8 cellular contexts compared by ENCODE assay signal in the genomic region with DNA sequence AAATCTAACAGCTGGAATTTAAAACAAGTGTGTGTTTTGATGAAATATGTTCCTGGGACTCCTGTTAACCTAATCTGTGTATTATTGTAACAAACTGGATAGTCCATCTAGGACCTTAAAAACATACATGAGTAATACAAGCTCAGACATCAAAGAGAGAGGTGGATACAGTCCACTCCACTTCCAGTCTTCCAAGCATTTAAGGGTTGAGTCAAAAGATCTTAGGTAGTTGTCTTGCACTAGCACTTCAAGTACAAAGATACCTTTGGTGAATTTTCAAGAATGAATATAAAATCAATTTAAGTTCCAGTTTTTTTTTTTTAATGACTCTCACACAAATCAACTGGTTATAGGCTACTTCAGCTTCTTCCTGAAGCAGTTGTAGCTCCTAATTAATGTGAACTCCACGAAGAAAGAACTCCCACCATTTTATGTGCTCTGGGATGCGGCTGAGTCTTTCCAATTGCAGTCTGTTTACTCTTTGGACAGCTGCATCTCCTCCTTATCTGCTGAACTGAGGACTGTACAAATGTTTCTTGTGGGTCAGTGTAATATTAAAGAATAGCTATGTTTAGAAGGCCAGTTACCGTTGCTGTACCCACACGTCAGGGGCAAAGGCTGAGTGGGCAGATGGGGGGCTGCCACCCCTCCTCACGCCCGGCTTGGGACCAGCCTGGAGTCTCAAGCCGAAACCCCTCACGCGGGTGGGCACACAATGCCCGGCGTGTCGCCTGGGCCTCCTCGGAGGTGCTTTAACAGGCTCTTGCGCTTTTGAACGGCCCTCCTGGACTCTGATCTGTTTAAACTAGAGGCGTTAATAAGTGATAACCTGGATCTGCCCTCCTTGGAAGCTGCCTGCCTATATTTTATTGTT. TPM values are rescaled to one million over a fixed set of nuclear protein-coding genes. Genes with fewer than 3 reads are reported as not detected.
DNase-seq lines count a peak whose midpoint lies in the region; ATAC-seq, FAIRE-seq and TF ChIP-seq lines count a peak whose summit lies in the region.

No MANE protein-coding gene starts in this region.

- peak overlapping the region; percentile 78 for H3K27ac ChIP-seq in astrocyte (ENCODE audit: low read depth, low read length)
- no peak overlapping the region for H3K27ac ChIP-seq in aorta (ENCODE audit: low read depth in 1 of 2, low read length in 2 of 2)
- H3K27ac ChIP-seq in CD8-positive, alpha-beta T cell (ENCODE audit: low read depth, low read length): no peak overlapping the region

- H3K9ac ChIP-seq in astrocyte (ENCODE audit: low read length): peak overlapping the region; percentile 83

- H3K4me1 Mint-ChIP-seq in astrocyte (ENCODE audit: low read depth, unreplicated experiment) (peaks cover 18% of the 10 kb centered on the region), nephron (peaks cover 25% of the 10 kb centered on the region)
- H3K4me1 Mint-ChIP-seq in CD8-positive, alpha-beta T cell (ENCODE audit: low read depth): peaks cover 31% of the 10 kb centered on the region

- H3K9me3 ChIP-seq in astrocyte (ENCODE audit: insufficient read depth, low read depth, low read length) (no peaks in the 10 kb centered on the region), aorta (ENCODE audit: control insufficient read depth, low read length) (no peaks in the 10 kb centered on the region)
- H3K9me3 ChIP-seq in CD8-positive, alpha-beta T cell (ENCODE audit: low read length): no peaks in the 10 kb centered on the region

- H2AFZ ChIP-seq in astrocyte (ENCODE audit: low read depth, low read length): peak overlapping the region; percentile 91

- peaks cover 3% of the 10 kb centered on the region for H3K36me3 Mint-ChIP-seq in astrocyte (ENCODE audit: low read depth, unreplicated experiment)
- no peaks in the 10 kb centered on the region for H3K36me3 Mint-ChIP-seq in nephron (ENCODE audit: low read depth)
- no peaks in the 10 kb centered on the region for H3K36me3 Mint-ChIP-seq in CD8-positive, alpha-beta T cell

- H3K36me3 ChIP-seq in astrocyte (ENCODE audit: insufficient read depth, low read length) (no peaks in the 10 kb centered on the region), aorta (ENCODE audit: control insufficient read depth in 1 of 2, insufficient read depth in 2 of 2, low read length in 1 of 2) (no peaks in the 10 kb centered on the region)
- no peaks in the 10 kb centered on the region for H3K36me3 ChIP-seq in CD8-positive, alpha-beta T cell (ENCODE audit: insufficient read depth, low read length)

- peaks cover 2% of the 10 kb centered on the region for H4K20me1 ChIP-seq in astrocyte (ENCODE audit: insufficient read depth, low read length)

- H3K27ac Mint-ChIP-seq in astrocyte (ENCODE audit: unreplicated experiment) (peak overlapping the region; percentile 67), nephron (peak overlapping the region; percentile 95 to 99 (median 99))
- H3K27ac Mint-ChIP-seq in CD8-positive, alpha-beta T cell: no peak overlapping the region

- no peak for DNase-seq in GM12864 (ENCODE audit: low read depth)
- peak; percentile 60 for DNase-seq in NCI-H1417 treated with DMSO at 0.1 percent for 48 hours (lab: John Stamatoyannopoulos, UW)
- DNase-seq in astrocyte (ENCODE audit: low read depth): no peak
- DNase-seq in MV-4-11 (lab: John Stamatoyannopoulos, UW): no peak
- DNase-seq in aorta: no peak
- DNase-seq in CD8-positive, alpha-beta T cell: no peak

- H3K4me2 ChIP-seq in astrocyte (ENCODE audit: low read length): peak overlapping the region; percentile 97

- peaks cover 34% of the 10 kb centered on the region for H3K79me2 ChIP-seq in astrocyte (ENCODE audit: insufficient read depth, low read length)

- H3K9me3 Mint-ChIP-seq in astrocyte (ENCODE audit: unreplicated experiment): no peaks in the 10 kb centered on the region
- no peaks in the 10 kb centered on the region for H3K9me3 Mint-ChIP-seq in nephron
- peaks cover 7% of the 10 kb centered on the region for H3K9me3 Mint-ChIP-seq in CD8-positive, alpha-beta T cell

- H3K4me3 Mint-ChIP-seq in astrocyte (ENCODE audit: unreplicated experiment) (peak overlapping the region; percentile 87), nephron (peak overlapping the region; percentile 93 to 97 (median 94))
- H3K4me3 Mint-ChIP-seq in CD8-positive, alpha-beta T cell: no peak overlapping the region

- H3K27me3 ChIP-seq in astrocyte (ENCODE audit: insufficient read depth, low read length) (peaks cover 31% of the 10 kb centered on the region), aorta (ENCODE audit: control insufficient read depth in 1 of 2, insufficient read depth in 2 of 2, low read length in 1 of 2) (peaks cover 0 to 2% of the 10 kb centered on the region in 2 donors)
- H3K27me3 ChIP-seq in CD8-positive, alpha-beta T cell (ENCODE audit: insufficient read depth, low read length): peaks cover 78% of the 10 kb centered on the region

- POLR2A ChIA-PET in CD8-positive, alpha-beta T cell (lab: Charles Lee): interaction anchor here (0.8 to 1.6 kb wide), 3 partner anchors 13 to 184 kb away, joined by 3 to 5 read pairs (median 4); no protein-coding TSS in a partner anchor

- H3K4me1 ChIP-seq in astrocyte (ENCODE audit: insufficient read depth, low read length): peaks cover 15% of the 10 kb centered on the region
- H3K4me1 ChIP-seq in aorta (ENCODE audit: control insufficient read depth in 1 of 2, insufficient read depth in 2 of 2, low read length in 2 of 2): no peaks in the 10 kb centered on the region
- peaks cover 40% of the 10 kb centered on the region for H3K4me1 ChIP-seq in CD8-positive, alpha-beta T cell (ENCODE audit: insufficient read depth, low read length)

- no peak for TF ChIP-seq CTCF in GM12864 (IDR thresholded peaks at IDR 0.05; ENCODE audit: low read depth, low read length, missing control alignments)
- no peak for TF ChIP-seq CTCF in astrocyte (IDR thresholded peaks at IDR 0.05; ENCODE audit: insufficient read depth, low read depth, low read length)
- TF ChIP-seq CTCF in nephron (IDR thresholded peaks at IDR 0.05; ENCODE audit: unreplicated experiment in 3 of 3): no peak
- TF ChIP-seq CTCF in CD8-positive, alpha-beta T cell (IDR thresholded peaks at IDR 0.05): no peak

- 45 to 47% methylated on average over 16 of the region's 16 CpGs for WGBS in aorta, 2 donors

- intact Hi-C loops in aorta (cut with DNase I): no loop called here
- intact Hi-C loops in CD8-positive, alpha-beta T cell (cut with DNase I, micrococcal nuclease): loop anchor here in 1 of 2 experiments (5.0 to 10.0 kb wide), 4 partner anchors 59 to 368 kb away; a partner anchor contains a TSS

- H3K4me3 ChIP-seq in GM12864 (ENCODE audit: low read depth, low read length) (peak overlapping the region; percentile 59), astrocyte (ENCODE audit: insufficient read depth, low read depth, low read length) (peak overlapping the region; percentile 78), aorta (ENCODE audit: low read length in 2 of 2) (no peak overlapping the region)
- H3K4me3 ChIP-seq in CD8-positive, alpha-beta T cell (ENCODE audit: low read depth, low read length): no peak overlapping the region

- CTCF ChIA-PET in CD8-positive, alpha-beta T cell (lab: Charles Lee): interaction anchor here (0.6 to 0.9 kb wide), 2 partner anchors 15 to 209 kb away, joined by 3 read pairs; no protein-coding TSS in a partner anchor

- H3K27me3 Mint-ChIP-seq in astrocyte (ENCODE audit: low read depth, unreplicated experiment): no peaks in the 10 kb centered on the region
- peaks cover 8% of the 10 kb centered on the region for H3K27me3 Mint-ChIP-seq in nephron (ENCODE audit: low read depth)
- peaks cover 63% of the 10 kb centered on the region for H3K27me3 Mint-ChIP-seq in CD8-positive, alpha-beta T cell (ENCODE audit: low read depth)

- ATAC-seq in aorta (ENCODE audit: low FRiP score) (no peak), GM21529 (IDR thresholded peaks at IDR 0.05; ENCODE audit: unreplicated experiment) (no peak)
- ATAC-seq in CD8-positive, alpha-beta T cell: no peak

- FAIRE-seq in astrocyte (lab: Jason Lieb, UNC): no peak

RNA-seq across cellular contexts. Expression of a gene that starts 2.9 kb away (rescaled TPM):
- total RNA-seq in astrocyte (69.9 and 79.5 TPM in 2 replicates), aorta (1 to 10 TPM in 1 of 2 donors, under 1 TPM in 1; 0.71 to 1.6 TPM)
- polyA plus RNA-seq in aorta: under 1 TPM in 1 of 2 donors, not detected in 1; 0.08 TPM
- total RNA-seq in CD8-positive, alpha-beta T cell: not detected

RNA-seq across cellular contexts. Expression of a gene that starts 58.6 kb away (rescaled TPM):
- total RNA-seq in astrocyte (72.4 and 86.0 TPM in 2 replicates), aorta (10 to 100 TPM; 74.9 to 98.7 TPM)
- polyA plus RNA-seq in aorta: 10 to 100 TPM; 36.3 to 56.6 TPM
- total RNA-seq in CD8-positive, alpha-beta T cell: 100 to 1,000 TPM; 258 to 271 TPM

Comparison
In these comparisons a context has a peak if more than half of its experiments do, and no peak if none do; other contexts are left out.
1. H3K4me3 ChIP-seq: peak in GM12864 (single experiment) and astrocyte (single experiment); none in aorta (0 of 2) and CD8-positive, alpha-beta T cell (single experiment).
2. RNA of a gene that starts 2.9 kb away (total RNA-seq): 69.9 to 79.5 TPM in astrocyte; 0.71 to 1.6 TPM in aorta and not detected in CD8-positive, alpha-beta T cell; every median in the first group is over 10 times any median in the second.